In genomic region chr10:48254745-48255144, GRCh38 we compare ENCODE assay signal across 27 cellular contexts. TPM values are rescaled to one million over a fixed set of nuclear protein-coding genes. Genes with fewer than 3 reads are reported as not detected.
DNase-seq lines count a peak whose midpoint lies in the region; ATAC-seq, FAIRE-seq and TF ChIP-seq lines count a peak whose summit lies in the region.
"Had no signal": no experiment of that assay in that cellular context is flagged by ENCODE, and none has a peak within 500 bp of the region (broad histone marks: within the 10 kb centered on the region; RNA-seq: fewer than 3 reads in every experiment).

No MANE protein-coding gene starts in this region.

- H3K4me1 ChIP-seq in RWPE2 (ENCODE audit: insufficient read depth, poor library complexity, severe bottlenecking), result peaks cover 37% of the 10 kb centered on the region
- H3K4me1 ChIP-seq: left lung, upper lobe of right lung had no signal

- TF ChIP-seq CTCF in RWPE2 (IDR thresholded peaks at IDR 0.05; ENCODE audit: poor library complexity, severe bottlenecking), result no peak

- no peak overlapping the region for H3K4me3 ChIP-seq in RWPE2 (ENCODE audit: severe bottlenecking)
- H3K4me3 ChIP-seq: left lung, upper lobe of right lung had no signal

- H3K9me3 ChIP-seq in RWPE2 (ENCODE audit: severe bottlenecking), result no peaks in the 10 kb centered on the region
- H3K9me3 ChIP-seq: left lung, upper lobe of right lung had no signal

- ATAC-seq in RWPE2 (ENCODE audit: low read depth), result no peak
- ATAC-seq: left lung, upper lobe of right lung had no signal

- H3K27ac ChIP-seq in RWPE2 (ENCODE audit: poor library complexity, severe bottlenecking), result peak overlapping the region; percentile 73
- H3K27ac ChIP-seq: left lung, upper lobe of right lung had no signal

- no peaks in the 10 kb centered on the region for H3K36me3 ChIP-seq in RWPE2 (ENCODE audit: low read depth)
- H3K36me3 ChIP-seq: left lung, upper lobe of right lung had no signal

- FAIRE-seq in frontal cortex (lab: Jason Lieb, UNC), result no peak
- FAIRE-seq: HTR-8/SVneo, small intestine had no signal

- no peaks in the 10 kb centered on the region for H3K27me3 ChIP-seq in RWPE2 (ENCODE audit: insufficient read depth, poor library complexity, severe bottlenecking)
- H3K27me3 ChIP-seq: left lung, upper lobe of right lung had no signal

- DNase-seq in NCI-H2171 treated with DMSO at 0.1 percent for 48 hours (lab: John Stamatoyannopoulos, UW) (peak; percentile 13), NCI-H2171 (lab: John Stamatoyannopoulos, UW) (no peak), NCI-H1694 (lab: John Stamatoyannopoulos, UW) (peak; percentile 71), RWPE2 (ENCODE audit: low spot score) (no peak), kidney tubule cell (ENCODE audit: low spot score) (peak; percentile 84), frontal cortex (ENCODE audit: low spot score in 2 of 2) (no peak), HuH-7 (ENCODE audit: low spot score) (no peak), SIG-M5 (lab: John Stamatoyannopoulos, UW) (no peak)
- DNase-seq: 8988T; activated CD4-positive, alpha-beta T cell treated with anti-CD3 and anti-CD28 coated beads, Interleukin-2, amount 50 U/mL, for 48 hours; activated CD4-positive, CD25-positive, alpha-beta regulatory T cell; activated effector memory CD4-positive, alpha-beta T cell treated with anti-CD3 and anti-CD28 coated beads, Interleukin-2, amount 50 U/mL, for 16 hours; activated T-cell treated with anti-CD3 and anti-CD28 coated beads for 4 hours; KG1; left lung; naive B cell; NCI-H2029; NCI-H82; nucleus accumbens; OCI-M1; Right ventricle myocardium superior; small intestine; stimulated activated CD4-positive, alpha-beta T cell treated with anti-CD3 and anti-CD28 coated beads, Interleukin-1b, Interleukin-23, amount 100 ng/mL, for 48 hours; substantia nigra; upper lobe of right lung had no signal

RNA-seq across cellular contexts. Expression of gene FRMPD2, which starts 19.8 kb away (rescaled TPM):
- 3.3 TPM for total RNA-seq in frontal cortex
- total RNA-seq: H4, upper lobe of right lung had no signal

RNA-seq across cellular contexts. Expression of gene MAPK8, which starts 51.7 kb away (rescaled TPM):
- 241 TPM for total RNA-seq in frontal cortex

Comparison
In these comparisons a context has a peak if more than half of its experiments do, and no peak if none do; other contexts are left out.
1. DNase-seq: peak in NCI-H2171 treated with DMSO at 0.1 percent for 48 hours (single experiment), NCI-H1694 (single experiment) and kidney tubule cell (single experiment); none in NCI-H2171 (single experiment), RWPE2 (single experiment), frontal cortex (0 of 2), HuH-7 (single experiment) and SIG-M5 (single experiment).